Comparison of ENCODE assay signal across 1 cellular context in genomic region chr4:154416183-154416543, GRCh38.
TF ChIP-seq lines count a peak whose summit lies in the region.

No MANE protein-coding gene starts in this region.

TF ChIP-seq in HepG2, 621 proteins besides CTCF, POLR2A, EP300 and RAD21 (continued from another document):
- TF ChIP-seq PRDM15 (CRISPR knock-in tag; IDR thresholded peaks at IDR 0.05), result no peak
TF ChIP-seq in HepG2: peak in this region for 3.
